ENCODE assay signal across 8 cellular contexts in the genomic region with DNA sequence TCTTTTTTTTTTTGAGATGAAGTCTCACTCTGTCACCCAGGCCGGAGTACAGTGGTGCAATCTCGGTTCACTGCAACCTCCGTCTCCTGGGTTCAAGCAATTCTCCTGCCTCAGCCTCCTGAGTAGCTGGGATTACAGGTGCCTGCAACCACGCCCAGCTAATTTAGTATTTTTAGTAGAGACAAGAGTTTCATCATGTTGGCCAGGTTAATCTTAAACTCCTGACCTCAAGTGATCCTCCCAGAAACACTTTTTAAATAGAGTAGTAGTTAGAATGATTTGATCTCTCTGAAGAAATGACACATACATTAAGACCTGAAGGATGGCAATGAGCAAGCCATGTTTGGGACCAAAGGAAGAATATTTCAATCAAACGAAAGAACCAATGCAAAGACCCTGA. TPM values are rescaled to one million over a fixed set of nuclear protein-coding genes. Genes with fewer than 3 reads are reported as not detected.
DNase-seq lines count a peak whose midpoint lies in the region; ATAC-seq, FAIRE-seq and TF ChIP-seq lines count a peak whose summit lies in the region.
"Not testable (repeated sequence)": the region's sequence is repeated elsewhere in the genome, so short reads cannot be mapped to it uniquely, and the experiment has no call there.

No MANE protein-coding gene starts in this region.

- 67% methylated on average over 5 of the region's 5 CpGs for WGBS in A549 (ENCODE audit: missing lambda C conversion rate)
- 24% methylated on average over 4 of the region's 5 CpGs for WGBS in right lobe of liver (ENCODE audit: insufficient coverage, low coverage, low lambda C conversion rate, missing lambda C conversion rate)

- H3K4me3 Mint-ChIP-seq in nephron, result not testable (repeated sequence)

- not testable (repeated sequence) for TF ChIP-seq POLR2A in A549 (IDR thresholded peaks at IDR 0.05; ENCODE audit: low read length); right lobe of liver (IDR thresholded peaks at IDR 0.05)

- POLR2A ChIA-PET in A549 (lab: Yijun Ruan, JAX), result not testable (repeated sequence)

- not testable (repeated sequence) for FAIRE-seq in A549 (lab: Jason Lieb, UNC)
- FAIRE-seq in GM18507 (lab: Jason Lieb, UNC), result peak; percentile 68

- H3K9ac ChIP-seq in colonic mucosa (ENCODE audit: low read depth in 2 of 2, low read length in 2 of 2), result not testable (repeated sequence)

- not testable (repeated sequence) for TF ChIP-seq CTCF in A549 (IDR thresholded peaks at IDR 0.05); colonic mucosa (IDR thresholded peaks at IDR 0.05); right lobe of liver (IDR thresholded peaks at IDR 0.05); nephron (IDR thresholded peaks at IDR 0.05; ENCODE audit: unreplicated experiment in 3 of 3)

- H3K4me1 Mint-ChIP-seq in nephron, result not testable (repeated sequence)

- H3K4me1 ChIP-seq in A549 (peaks cover 58% of the 10 kb centered on the region), right lobe of liver (peaks cover 0 to 17% (median 2%) of the 10 kb centered on the region in 4 donors)
- not testable (repeated sequence) for H3K4me1 ChIP-seq in colonic mucosa

- CTCF ChIA-PET in A549 (lab: Yijun Ruan, JAX), result interaction anchor here (0.6 to 4.2 kb wide), 8 partner anchors 8 to 441 kb away, joined by 3 to 21 read pairs (median 4); no protein-coding TSS in a partner anchor

- ATAC-seq in A549, result not testable (repeated sequence)
- ATAC-seq in GM19438 (IDR thresholded peaks at IDR 0.05; ENCODE audit: low read depth, unreplicated experiment) (peak; percentile 49), HG03460 (IDR thresholded peaks at IDR 0.05; ENCODE audit: unreplicated experiment) (peak; percentile 57), left colon (peak; percentile 61), right lobe of liver (peak; percentile 69 to 87 (median 80))

- not testable (repeated sequence) for H3K27me3 ChIP-seq in colonic mucosa, right lobe of liver

- not testable (repeated sequence) for H3K36me3 ChIP-seq in colonic mucosa, right lobe of liver

- intact Hi-C loops in colonic mucosa (cut with DNase I); left colon (cut with DNase I, micrococcal nuclease); right lobe of liver (cut with DNase I): not testable (repeated sequence)

- H3K27me3 Mint-ChIP-seq in nephron (ENCODE audit: low read depth), result not testable (repeated sequence)

- H3K27ac Mint-ChIP-seq in nephron, result peak overlapping the region; percentile 17 to 68 (median 67)

- H3K27ac ChIP-seq in A549, result peak overlapping the region; percentile 83 to 91; a peak in 5 of 6 replicates
- H3K27ac ChIP-seq in colonic mucosa, result peak overlapping the region; percentile 29
- H3K27ac ChIP-seq in right lobe of liver, result peak overlapping the region in 1 of 3 donors; percentile 26

- H3K4me3 ChIP-seq in A549, colonic mucosa, right lobe of liver: not testable (repeated sequence)

- TF ChIP-seq RAD21 in A549 (conservative IDR thresholded peaks at IDR 0.05 in 1 of 2, IDR thresholded peaks at IDR 0.05 in 1 of 2), result not testable (repeated sequence)

- DNase-seq in A549 (ENCODE audit: low read depth in 1 of 2, low spot score in 1 of 2); GM18507 (ENCODE audit: extremely low spot score, insufficient read length, low read depth); colonic mucosa; left colon; right lobe of liver: not testable (repeated sequence)

- peak overlapping the region; percentile 11 for H3K4me2 ChIP-seq in A549

- peaks cover 11% of the 10 kb centered on the region for H3K36me3 Mint-ChIP-seq in nephron (ENCODE audit: low read depth)

- H3K9me3 Mint-ChIP-seq in nephron, result not testable (repeated sequence)

- H3K9me3 ChIP-seq in A549, colonic mucosa, right lobe of liver: not testable (repeated sequence)

- not testable (repeated sequence) for TF ChIP-seq EP300 in A549 (IDR thresholded peaks at IDR 0.05)

RNA-seq across cellular contexts. Expression of a gene that starts 46.7 kb away (rescaled TPM):
- polyA plus RNA-seq in A549 (2011; rRNA removed) (18.6 and 21.7 TPM in 2 replicates), A549 (2017; fragmentation: RNase III; extraction: RNeasy Plus Mini Kit Qiagen cat#74134 plus additional on column Dnase treatment) (14.1 to 17.9 TPM (median 15.7 TPM) in 3 replicates)
- 6.3 and 7.3 TPM in 2 replicates for polyA plus RNA-seq in A549 (2012; cell fraction: cytosol; rRNA removed)
- polyA plus RNA-seq in A549 (2012; cell fraction: nucleus; rRNA removed), result 8.6 and 12.3 TPM in 2 replicates
- polyA minus RNA-seq in A549 (2011; rRNA and poly(A)+ RNA removed), result 22.4 and 24.8 TPM in 2 replicates
- total RNA-seq in colonic mucosa (10 to 100 TPM; 23.3 to 25.1 TPM), left colon (10 to 100 TPM; 22.9 to 27.4 TPM), right lobe of liver (1 to 10 TPM; 2.7 to 7.2 (median 3.9) TPM)
